8 cellular contexts compared by ENCODE assay signal in the genomic region with DNA sequence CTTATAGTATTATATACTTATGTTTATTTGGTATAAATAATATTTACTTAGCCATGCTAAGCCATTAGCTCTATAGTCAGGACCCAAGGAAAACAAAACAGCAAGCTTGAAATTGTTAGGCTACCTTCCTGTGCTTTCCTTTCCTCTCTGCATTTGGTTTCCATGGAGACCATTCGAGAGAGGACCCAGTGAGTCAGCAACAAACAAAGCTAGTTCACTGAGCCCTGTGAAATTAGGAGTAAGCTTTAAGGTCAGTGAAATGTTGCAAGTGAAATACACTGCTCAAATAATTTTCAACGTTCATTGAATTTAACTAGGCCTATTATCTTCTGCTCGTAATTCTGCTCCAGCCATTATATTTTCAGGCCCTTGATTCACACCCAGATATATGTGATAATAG. TPM values are rescaled to one million over a fixed set of nuclear protein-coding genes. Genes with fewer than 3 reads are reported as not detected.
DNase-seq lines count a peak whose midpoint lies in the region; ATAC-seq and TF ChIP-seq lines count a peak whose summit lies in the region.

No MANE protein-coding gene starts in this region.

- DNase-seq in NCI-H2196 (lab: John Stamatoyannopoulos, UW; ENCODE audit: unreplicated experiment) (peak; percentile 86), endothelial cell (ENCODE audit: low spot score) (peak; percentile 22), osteoblast (ENCODE audit: insufficient read length, low spot score, missing footprints) (peak; percentile 60), T-helper 2 cell (no peak), uterus (no peak)

- H3K36me3 ChIP-seq in osteoblast (ENCODE audit: insufficient read depth, low read length) (no peaks in the 10 kb centered on the region), uterus (no peaks in the 10 kb centered on the region)

- H3K27me3 ChIP-seq in osteoblast (ENCODE audit: insufficient read depth, low read length) (no peaks in the 10 kb centered on the region), uterus (no peaks in the 10 kb centered on the region)

- H3K79me2 ChIP-seq in osteoblast (ENCODE audit: insufficient read depth, low read length), result no peaks in the 10 kb centered on the region

- peak overlapping the region; percentile 99 for H3K27ac Mint-ChIP-seq in endothelial cell (ENCODE audit: unreplicated experiment)

- peaks cover 2% of the 10 kb centered on the region for H3K27me3 Mint-ChIP-seq in endothelial cell (ENCODE audit: unreplicated experiment)

- ATAC-seq in GM21619 (IDR thresholded peaks at IDR 0.05; ENCODE audit: unreplicated experiment) (peak; percentile 67), HG02884 (IDR thresholded peaks at IDR 0.05; ENCODE audit: unreplicated experiment) (no peak), HG02588 (IDR thresholded peaks at IDR 0.05; ENCODE audit: unreplicated experiment) (no peak)

- no peaks in the 10 kb centered on the region for H3K4me1 ChIP-seq in osteoblast (ENCODE audit: insufficient read depth, low read length)
- no peaks in the 10 kb centered on the region for H3K4me1 ChIP-seq in uterus

- TF ChIP-seq POLR2A in uterus (IDR thresholded peaks at IDR 0.05), result no peak

- TF ChIP-seq CTCF in endothelial cell (IDR thresholded peaks at IDR 0.05; ENCODE audit: unreplicated experiment) (no peak), osteoblast (IDR thresholded peaks at IDR 0.05; ENCODE audit: extremely low read depth, low read depth, low read length) (no peak), uterus (IDR thresholded peaks at IDR 0.05) (no peak)

- H3K4me3 Mint-ChIP-seq in endothelial cell (ENCODE audit: unreplicated experiment), result peak overlapping the region; percentile 47

- intact Hi-C loops in uterus (cut with DNase I; ENCODE audit: low total_unique reads), result no loop called here

- H3K4me3 ChIP-seq in osteoblast (ENCODE audit: insufficient read depth, low read length) (no peak overlapping the region), uterus (no peak overlapping the region)

- peaks cover 3% of the 10 kb centered on the region for H3K36me3 Mint-ChIP-seq in endothelial cell (ENCODE audit: low read depth, unreplicated experiment)

- H3K27ac ChIP-seq in osteoblast (ENCODE audit: low read depth, low read length), result no peak overlapping the region
- H3K27ac ChIP-seq in uterus, result no peak overlapping the region

- no peaks in the 10 kb centered on the region for H3K9me3 Mint-ChIP-seq in endothelial cell (ENCODE audit: unreplicated experiment)

- no peak overlapping the region for H2AFZ ChIP-seq in osteoblast (ENCODE audit: low read length)

- H4K20me1 ChIP-seq in osteoblast (ENCODE audit: insufficient read depth, low read length), result no peaks in the 10 kb centered on the region

- H3K9me3 ChIP-seq in osteoblast (ENCODE audit: low read depth, low read length) (no peaks in the 10 kb centered on the region), uterus (no peaks in the 10 kb centered on the region)

- peaks cover 9% of the 10 kb centered on the region for H3K4me1 Mint-ChIP-seq in endothelial cell (ENCODE audit: unreplicated experiment)

- H3K4me2 ChIP-seq in osteoblast (ENCODE audit: insufficient read depth, low read length), result no peak overlapping the region

RNA-seq across cellular contexts. Expression of a gene that starts 9.1 kb away (rescaled TPM):
- total RNA-seq in endothelial cell (ENCODE audit: unreplicated experiment) (0.67 TPM), osteoblast (not detected in 2 replicates), uterus (not detected)

RNA-seq across cellular contexts. Expression of a gene that starts 58.8 kb away (rescaled TPM):
- total RNA-seq in endothelial cell (ENCODE audit: unreplicated experiment) (64.5 TPM), osteoblast (12.3 and 17.4 TPM in 2 replicates), uterus (10 to 100 TPM; 10.9 to 31.0 (median 15.0) TPM)

Comparison
In these comparisons a context has a peak if more than half of its experiments do, and no peak if none do; other contexts are left out.
1. DNase-seq: peak in NCI-H2196 (single experiment), endothelial cell (single experiment) and osteoblast (single experiment); none in T-helper 2 cell (0 of 5) and uterus (0 of 2).